9 cellular contexts compared by ENCODE assay signal in genomic region chr6:151757506-151757955, GRCh38. TPM values are rescaled to one million over a fixed set of nuclear protein-coding genes. Genes with fewer than 3 reads are reported as not detected.
A peak's percentile ranks its signal among the peaks of the same experiment; 100 is the strongest.
DNase-seq lines count a peak whose midpoint lies in the region; ATAC-seq lines count a peak whose summit lies in the region.
"Had no signal": no experiment of that assay in that cellular context is flagged by ENCODE, and none has a peak within 500 bp of the region (broad histone marks: within the 10 kb centered on the region; RNA-seq: fewer than 3 reads in every experiment).

No MANE protein-coding gene starts in this region.

- peak overlapping the region; percentile 94 for H3K27ac Mint-ChIP-seq in activated CD4-positive, alpha-beta T cell treated with anti-CD3 and anti-CD28 coated beads, Interleukin-2, amount 10 ng/mL, durations not matched to agents 7 days and 5 days
- H3K27ac Mint-ChIP-seq in T-cell = peak overlapping the region; percentile 74 to 95
- peak overlapping the region; percentile 98 for H3K27ac Mint-ChIP-seq in stimulated activated memory B cell treated with anti-CD40 and anti-IgM and Interleukin-4, amounts not matched to agents 10 μg/mL and 1 μg/mL and 100 μg/mL, for 72 hours

- POLR2A ChIA-PET in activated CD4-positive, alpha-beta T cell treated with anti-CD3 and anti-CD28 coated beads, Interleukin-2, amount 10 ng/mL, durations not matched to agents 7 days and 5 days (lab: Charles Lee) = interaction anchor here (0.6 to 1.2 kb wide), 2 partner anchors 66 to 476 kb away, joined by 3 to 4 read pairs; no protein-coding TSS in a partner anchor
- POLR2A ChIA-PET in T-cell (lab: Charles Lee) = no interaction called here

- peaks cover 52% of the 10 kb centered on the region for H3K4me1 Mint-ChIP-seq in activated CD4-positive, alpha-beta T cell treated with anti-CD3 and anti-CD28 coated beads, Interleukin-2, amount 10 ng/mL, durations not matched to agents 7 days and 5 days
- peaks cover 16 to 41% (median 26%) of the 10 kb centered on the region in 3 donors for H3K4me1 Mint-ChIP-seq in T-cell
- H3K4me1 Mint-ChIP-seq in stimulated activated memory B cell treated with anti-CD40 and anti-IgM and Interleukin-4, amounts not matched to agents 10 μg/mL and 1 μg/mL and 100 μg/mL, for 72 hours = peaks cover 30% of the 10 kb centered on the region

- H3K9me3 Mint-ChIP-seq in activated CD4-positive, alpha-beta T cell treated with anti-CD3 and anti-CD28 coated beads, Interleukin-2, amount 10 ng/mL, durations not matched to agents 7 days and 5 days = peaks cover 9% of the 10 kb centered on the region
- peaks cover 0 to 3% (median 0%) of the 10 kb centered on the region in 3 donors for H3K9me3 Mint-ChIP-seq in T-cell
- H3K9me3 Mint-ChIP-seq in stimulated activated memory B cell treated with anti-CD40 and anti-IgM and Interleukin-4, amounts not matched to agents 10 μg/mL and 1 μg/mL and 100 μg/mL, for 72 hours = no peaks in the 10 kb centered on the region

- peaks cover 24% of the 10 kb centered on the region for H3K36me3 Mint-ChIP-seq in activated CD4-positive, alpha-beta T cell treated with anti-CD3 and anti-CD28 coated beads, Interleukin-2, amount 10 ng/mL, durations not matched to agents 7 days and 5 days (ENCODE audit: low read depth)
- H3K36me3 Mint-ChIP-seq in T-cell = peaks cover 8% of the 10 kb centered on the region
- H3K36me3 Mint-ChIP-seq in stimulated activated memory B cell treated with anti-CD40 and anti-IgM and Interleukin-4, amounts not matched to agents 10 μg/mL and 1 μg/mL and 100 μg/mL, for 72 hours = peaks cover 7% of the 10 kb centered on the region

- peak; percentile 96 for ATAC-seq in HG02759 (IDR thresholded peaks at IDR 0.05; ENCODE audit: unreplicated experiment)
- ATAC-seq in T-cell (replicated peaks in 1 of 4) = peak; percentile 49 to 74 (median 66)
- ATAC-seq in stimulated activated memory B cell treated with anti-CD40 and anti-IgM and Interleukin-4, amounts not matched to agents 10 μg/mL and 1 μg/mL and 100 μg/mL, for 72 hours = peak; percentile 91

- peaks cover 2% of the 10 kb centered on the region for H3K27me3 Mint-ChIP-seq in activated CD4-positive, alpha-beta T cell treated with anti-CD3 and anti-CD28 coated beads, Interleukin-2, amount 10 ng/mL, durations not matched to agents 7 days and 5 days
- H3K27me3 Mint-ChIP-seq in T-cell = no peaks in the 10 kb centered on the region
- no peaks in the 10 kb centered on the region for H3K27me3 Mint-ChIP-seq in stimulated activated memory B cell treated with anti-CD40 and anti-IgM and Interleukin-4, amounts not matched to agents 10 μg/mL and 1 μg/mL and 100 μg/mL, for 72 hours

- CTCF ChIA-PET in activated CD4-positive, alpha-beta T cell treated with anti-CD3 and anti-CD28 coated beads, Interleukin-2, amount 10 ng/mL, durations not matched to agents 7 days and 5 days (lab: Charles Lee) = interaction anchor here (1.1 kb wide), 1 partner anchor 53 kb away, joined by 3 read pairs; no protein-coding TSS in a partner anchor
- CTCF ChIA-PET in T-cell (lab: Charles Lee) = interaction anchor here in 1 of 2 donors (1.0 kb wide), 1 partner anchor 24 kb away, joined by 3 read pairs; no protein-coding TSS in a partner anchor

- peak overlapping the region; percentile 31 for H3K4me3 Mint-ChIP-seq in activated CD4-positive, alpha-beta T cell treated with anti-CD3 and anti-CD28 coated beads, Interleukin-2, amount 10 ng/mL, durations not matched to agents 7 days and 5 days
- peak overlapping the region in 2 of 3 donors; percentile 29 to 49 for H3K4me3 Mint-ChIP-seq in T-cell
- peak overlapping the region; percentile 53 for H3K4me3 Mint-ChIP-seq in stimulated activated memory B cell treated with anti-CD40 and anti-IgM and Interleukin-4, amounts not matched to agents 10 μg/mL and 1 μg/mL and 100 μg/mL, for 72 hours

- peak; percentile 53 for DNase-seq in activated CD4-positive, alpha-beta T cell treated with anti-CD3 and anti-CD28 coated beads, Interleukin-2, amount 10 ng/mL, durations not matched to agents 7 days and 5 days
- DNase-seq in activated CD4-positive, alpha-beta T cell treated with anti-CD3 and anti-CD28 coated beads for 4 hours = no peak
- peak in 1 of 34 experiments; percentile 1 for DNase-seq in T-cell
- DNase-seq in COLO668 (lab: John Stamatoyannopoulos, UW; ENCODE audit: unreplicated experiment) = no peak
- DNase-seq in NCI-H2196 treated with DMSO at 0.1 percent for 48 hours (lab: John Stamatoyannopoulos, UW; ENCODE audit: unreplicated experiment) = no peak
- DNase-seq in amniotic stem cell (lab: John Stamatoyannopoulos, UW) = no peak
- DNase-seq: effector CD8-positive, alpha-beta T cell had no signal

RNA-seq across cellular contexts. Expression of gene ESR1, which starts 50.0 kb away (rescaled TPM):
- 1 to 10 TPM in 1 of 2 experiments, under 1 TPM in 1; 1.00 to 2.2 TPM for total RNA-seq in activated CD4-positive, alpha-beta T cell treated with anti-CD3 and anti-CD28 coated beads, Interleukin-2, amount 10 ng/mL, durations not matched to agents 7 days and 5 days
- 1 to 10 TPM; 1.5 to 7.3 (median 5.8) TPM for total RNA-seq in T-cell
